In genomic region chr1:246199086-246199485, GRCh38 we compare ENCODE assay signal across 17 cellular contexts.
DNase-seq lines count a peak whose midpoint lies in the region; FAIRE-seq and TF ChIP-seq lines count a peak whose summit lies in the region.
"Had no signal": no experiment of that assay in that cellular context is flagged by ENCODE, and none has a peak within 500 bp of the region (broad histone marks: within the 10 kb centered on the region; RNA-seq: fewer than 3 reads in every experiment).

No MANE protein-coding gene starts in this region.

- no peaks in the 10 kb centered on the region for H3K27me3 ChIP-seq in A673 (replicated peaks; ENCODE audit: insufficient read depth, low read depth, low read length, poor library complexity)
- H3K27me3 ChIP-seq in breast epithelium: no peaks in the 10 kb centered on the region
- H3K27me3 ChIP-seq: gastroesophageal sphincter had no signal

- POLR2A ChIA-PET in A673 (lab: Charles Lee; ENCODE audit: low non-redundant PET) (no interaction called here), HEK293T (lab: Yijun Ruan, JAX) (no interaction called here)

- H3K9me3 ChIP-seq in A673 (ENCODE audit: low read depth, low read length, poor library complexity, severe bottlenecking): no peaks in the 10 kb centered on the region
- H3K9me3 ChIP-seq in breast epithelium: no peaks in the 10 kb centered on the region
- H3K9me3 ChIP-seq: gastroesophageal sphincter had no signal

- DNase-seq in A673 (ENCODE audit: low spot score) (peak; percentile 82), HEK293T (ENCODE audit: extremely low spot score) (peak; percentile 46), NCI-H345 (lab: John Stamatoyannopoulos, UW) (peak; percentile 82), fibroblast of gingiva (ENCODE audit: low read depth) (peak; percentile 42), T-helper 2 cell (no peak), breast epithelium (ENCODE audit: low spot score in 2 of 2) (no peak), GM20000 (ENCODE audit: low spot score) (no peak), H54 (ENCODE audit: insufficient read length, low spot score) (no peak)
- DNase-seq: activated CD8-positive, alpha-beta memory T cell treated with anti-CD3 and anti-CD28 coated beads, Interleukin-2, amount 50 U/mL, for 4 hours; activated naive CD4-positive, alpha-beta T cell treated with anti-CD3 and anti-CD28 coated beads, Interleukin-2, amount 10 ng/mL, durations not matched to agents 7 days and 5 days; effector memory CD8-positive, alpha-beta T cell; immature natural killer cell; IMR-90; stimulated activated naive CD8-positive, alpha-beta T cell treated with anti-CD3 and anti-CD28 coated beads, Interleukin-15, amount 100 ng/mL, for 72 hours had no signal

- H3K36me3 ChIP-seq in A673 (ENCODE audit: insufficient read depth, low read length, poor library complexity, severe bottlenecking) (no peaks in the 10 kb centered on the region), breast epithelium (no peaks in the 10 kb centered on the region)
- H3K36me3 ChIP-seq: gastroesophageal sphincter had no signal

- no peak for TF ChIP-seq POLR2A in breast epithelium (IDR thresholded peaks at IDR 0.05)
- TF ChIP-seq POLR2A in H54 (IDR thresholded peaks at IDR 0.05; ENCODE audit: low read depth, low read length): no peak

- BruUV-seq in A673 (replicated peaks; lab: Mats Ljungman, UMichigan): no TSS peak

- intact Hi-C loops in A673 (cut with micrococcal nuclease; ENCODE audit: unreplicated experiment) (no loop called here), breast epithelium (cut with DNase I; ENCODE audit: low total_unique reads) (no loop called here)

- TF ChIP-seq CTCF in A673 (conservative IDR thresholded peaks at IDR 0.05; ENCODE audit: low read depth, low read length): peak; percentile 30; the same call in 1 of the 2 replicates
- no peak for TF ChIP-seq CTCF in breast epithelium (IDR thresholded peaks at IDR 0.05)
- no peak for TF ChIP-seq CTCF in GM20000 (IDR thresholded peaks at IDR 0.05; ENCODE audit: extremely low read depth, missing control alignments)

- H3K27ac ChIP-seq in A673 (ENCODE audit: low read depth, low read length, poor library complexity, severe bottlenecking): no peak overlapping the region
- H3K27ac ChIP-seq in breast epithelium: no peak overlapping the region
- H3K27ac ChIP-seq: gastroesophageal sphincter had no signal

- CTCF ChIA-PET in A673 (lab: Charles Lee): no interaction called here
- CTCF ChIA-PET in HEK293T (lab: Yijun Ruan, JAX): no interaction called here

- H3K4me3 ChIP-seq in A673 (ENCODE audit: low read depth, low read length, poor library complexity, severe bottlenecking): no peak overlapping the region
- no peak overlapping the region for H3K4me3 ChIP-seq in breast epithelium
- H3K4me3 ChIP-seq: gastroesophageal sphincter, smooth muscle cell had no signal

- peaks cover 16% of the 10 kb centered on the region for H3K4me1 ChIP-seq in A673 (ENCODE audit: insufficient read depth, low read length, poor library complexity, severe bottlenecking)
- H3K4me1 ChIP-seq in breast epithelium: no peaks in the 10 kb centered on the region

- no peak for FAIRE-seq in H54 (lab: Jason Lieb, UNC)
- FAIRE-seq: GM19239 had no signal

TF ChIP-seq in HEK293T, 16 proteins besides CTCF, POLR2A, EP300 and RAD21:
- TF ChIP-seq ZNF384 (IDR thresholded peaks at IDR 0.05) (no peak), ARNT (IDR thresholded peaks at IDR 0.05) (no peak), LEF1 (IDR thresholded peaks at IDR 0.05; ENCODE audit: borderline replicate concordance) (no peak), CTBP1 (IDR thresholded peaks at IDR 0.05; ENCODE audit: borderline replicate concordance) (no peak)

Comparison
In these comparisons a context has a peak if more than half of its experiments do, and no peak if none do; other contexts are left out.
1. DNase-seq: peak in A673 (single experiment), HEK293T (single experiment), NCI-H345 (single experiment) and fibroblast of gingiva (single experiment); none in T-helper 2 cell (0 of 5), breast epithelium (0 of 2), GM20000 (single experiment) and H54 (single experiment).